Comparison of ENCODE assay signal across 15 cellular contexts in the genomic region with DNA sequence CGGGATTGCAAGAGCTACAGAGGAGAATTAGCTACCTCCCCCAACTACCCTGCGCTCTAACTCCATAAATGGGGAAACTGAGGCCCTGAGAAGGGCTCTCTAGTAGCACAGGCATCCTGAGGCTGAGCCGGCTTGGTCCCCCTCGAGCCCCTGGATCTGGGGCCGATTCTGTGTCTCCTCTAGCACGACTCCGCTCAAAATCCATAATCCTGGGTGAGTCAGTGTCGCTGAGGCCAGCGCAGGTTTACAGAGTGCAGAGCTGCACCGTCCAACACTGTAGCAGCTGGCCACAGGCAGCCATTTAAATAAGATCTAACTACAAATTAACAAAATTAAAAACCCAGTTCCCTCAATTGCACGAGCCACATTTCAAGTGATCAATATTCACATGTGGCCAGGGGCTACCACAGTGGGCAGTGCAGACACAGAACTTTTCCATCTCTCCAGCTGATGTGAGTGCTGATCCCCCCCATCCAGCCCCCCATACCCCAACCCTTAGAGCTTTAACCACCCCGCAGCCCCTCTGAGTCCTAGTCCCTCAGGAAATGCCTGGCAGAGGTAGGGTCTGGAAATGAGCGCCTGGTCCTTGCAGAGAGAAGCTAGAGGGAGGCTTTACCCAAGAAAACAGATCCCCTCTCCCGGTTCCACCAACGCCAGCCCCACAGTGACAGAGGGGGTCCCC. TPM values are rescaled to one million over a fixed set of nuclear protein-coding genes. Genes with fewer than 3 reads are reported as not detected.
DNase-seq lines count a peak whose midpoint lies in the region; ATAC-seq and TF ChIP-seq lines count a peak whose summit lies in the region.
"Had no signal": no experiment of that assay in that cellular context is flagged by ENCODE, and none has a peak within 500 bp of the region (broad histone marks: within the 10 kb centered on the region; RNA-seq: fewer than 3 reads in every experiment).

No MANE protein-coding gene starts in this region.

- peak overlapping the region in 10 of 12 donors; percentile 1 to 84 (median 64) for H3K4me3 ChIP-seq in heart left ventricle
- H3K4me3 ChIP-seq in esophagus muscularis mucosa = peak overlapping the region in 3 of 4 donors; percentile 23 to 60 (median 34)
- peak overlapping the region in 1 of 59 donors; percentile 39 for H3K4me3 ChIP-seq in dorsolateral prefrontal cortex

- H3K4me1 ChIP-seq in heart left ventricle (peaks cover 0 to 80% (median 41%) of the 10 kb centered on the region in 12 donors), esophagus muscularis mucosa (peaks cover 36 to 55% (median 52%) of the 10 kb centered on the region in 4 donors)

- peak overlapping the region in 7 of 10 donors; percentile 13 to 86 (median 61) for H3K4me3 Mint-ChIP-seq in naive thymus-derived CD8-positive, alpha-beta T cell

- H3K36me3 ChIP-seq in heart left ventricle (peaks cover 0 to 32% (median 7%) of the 10 kb centered on the region in 9 donors), esophagus muscularis mucosa (peaks cover 0 to 30% (median 0%) of the 10 kb centered on the region in 4 donors)

- H3K27ac ChIP-seq in heart left ventricle (peak overlapping the region; percentile 8 to 98 (median 68)), esophagus muscularis mucosa (replicated peaks in 1 of 4) (peak overlapping the region; percentile 12 to 59 (median 38)), dorsolateral prefrontal cortex (peak overlapping the region in 3 of 59 donors; percentile 15 to 41 (median 31))

- no peak for TF ChIP-seq EP300 in esophagus muscularis mucosa (IDR thresholded peaks at IDR 0.05)

- H3K27me3 ChIP-seq in heart left ventricle = peaks cover 19 to 83% (median 45%) of the 10 kb centered on the region in 9 donors
- H3K27me3 ChIP-seq in esophagus muscularis mucosa = peaks cover 8 to 100% (median 67%) of the 10 kb centered on the region in 4 donors
- peaks cover 5 to 100% (median 84%) of the 10 kb centered on the region in 45 donors for H3K27me3 ChIP-seq in dorsolateral prefrontal cortex

- H3K36me3 Mint-ChIP-seq in naive thymus-derived CD8-positive, alpha-beta T cell = no peaks in the 10 kb centered on the region
- H3K36me3 Mint-ChIP-seq: brain had no signal

- ATAC-seq in heart left ventricle = no peak
- ATAC-seq in left cardiac atrium = no peak
- ATAC-seq in naive thymus-derived CD8-positive, alpha-beta T cell = no peak
- ATAC-seq in HG03139 (IDR thresholded peaks at IDR 0.05; ENCODE audit: unreplicated experiment) = no peak
- ATAC-seq: stimulated activated naive CD8-positive, alpha-beta T cell treated with anti-CD3 and anti-CD28 coated beads, Interleukin-15, Interleukin-2, amounts not matched to agents 100 U/mL and 50 U/mL, for 24 hours had no signal

- 41 to 63% (median 41%) methylated on average over 13 to 15 of the region's 15 CpGs for WGBS in heart left ventricle, 4 donors
- 16% methylated on average over 10 of the region's 15 CpGs for WGBS in esophagus muscularis mucosa

- no peaks in the 10 kb centered on the region for H3K9me3 Mint-ChIP-seq in naive thymus-derived CD8-positive, alpha-beta T cell
- H3K9me3 Mint-ChIP-seq: brain had no signal

- peaks cover 42 to 95% (median 77%) of the 10 kb centered on the region in 5 donors for H3K27me3 Mint-ChIP-seq in naive thymus-derived CD8-positive, alpha-beta T cell

- POLR2A ChIA-PET in naive thymus-derived CD8-positive, alpha-beta T cell (lab: Charles Lee) = interaction anchor here (0.6 kb wide), 2 partner anchors 8 to 626 kb away, joined by 3 to 4 read pairs; no protein-coding TSS in a partner anchor

- intact Hi-C loops in heart left ventricle (cut with DNase I) = loop anchor here in 1 of 10 donors (5.0 kb wide), 2 partner anchors 55 to 90 kb away; no protein-coding TSS in a partner anchor
- intact Hi-C loops in left cardiac atrium (cut with DNase I) = no loop called here
- intact Hi-C loops in esophagus muscularis mucosa (cut with DNase I) = no loop called here
- intact Hi-C loops in dorsolateral prefrontal cortex (cut with DNase I) = no loop called here

- TF ChIP-seq POLR2A in heart left ventricle (IDR thresholded peaks at IDR 0.05) = no peak
- no peak for TF ChIP-seq POLR2A in esophagus muscularis mucosa (IDR thresholded peaks at IDR 0.05; ENCODE audit: low read depth)

- TF ChIP-seq CTCF in heart left ventricle (IDR thresholded peaks at IDR 0.05) (no peak), esophagus muscularis mucosa (IDR thresholded peaks at IDR 0.05) (no peak), GM10266 (IDR thresholded peaks at IDR 0.05; ENCODE audit: control insufficient read depth, insufficient read depth, low read depth, missing control alignments) (no peak), dorsolateral prefrontal cortex (IDR thresholded peaks at IDR 0.05 in 54 of 56, conservative IDR thresholded peaks at IDR 0.05 in 2 of 56; ENCODE audit: low read depth in 1 of 56, partially characterized antibody in 56 of 56) (no peak)

- no peaks in the 10 kb centered on the region for H3K9me3 ChIP-seq in heart left ventricle
- no peaks in the 10 kb centered on the region for H3K9me3 ChIP-seq in esophagus muscularis mucosa

- H3K27ac Mint-ChIP-seq in naive thymus-derived CD8-positive, alpha-beta T cell = no peak overlapping the region

- peaks cover 14 to 43% (median 25%) of the 10 kb centered on the region in 4 donors for H3K4me1 Mint-ChIP-seq in naive thymus-derived CD8-positive, alpha-beta T cell

- DNase-seq in heart left ventricle (peak in 2 of 5 donors; percentile 18 to 47), left cardiac atrium (no peak), esophagus muscularis mucosa (ENCODE audit: extremely low spot score) (no peak), GM10266 (ENCODE audit: extremely low spot score) (no peak), dorsolateral prefrontal cortex (no peak)
- no peak for DNase-seq in naive thymus-derived CD8-positive, alpha-beta T cell
- DNase-seq in activated CD4-positive, alpha-beta T cell treated with anti-CD3 and anti-CD28 coated beads for 1 hour = no peak
- DNase-seq: activated CD4-positive, CD25-positive, alpha-beta regulatory T cell; activated T-cell treated with anti-CD3 and anti-CD28 coated beads, Interleukin-2, amount 50 U/mL, for 1 hour; NCI-H1417 treated with DMSO at 0.1 percent for 48 hours; stimulated activated CD4-positive, alpha-beta T cell treated with anti-CD3 and anti-CD28 coated beads, Interleukin-1b, Interleukin-23, amount 100 ng/mL, for 48 hours; stimulated activated naive CD8-positive, alpha-beta T cell treated with anti-CD3 and anti-CD28 coated beads, Interleukin-15, Interleukin-2, amounts not matched to agents 100 U/mL and 50 U/mL, for 24 hours had no signal

RNA-seq across cellular contexts. Expression of a gene that starts 10.7 kb away (rescaled TPM):
- 10 to 100 TPM in 7 of 9 donors, 1 to 10 TPM in 2; 6.0 to 30.7 (median 12.3) TPM for total RNA-seq in heart left ventricle
- 10 to 100 TPM; 16.8 to 18.2 TPM for polyA plus RNA-seq in heart left ventricle
- total RNA-seq in left cardiac atrium = 10 to 100 TPM in 1 of 2 donors, 1 to 10 TPM in 1; 8.9 to 23.8 TPM
- total RNA-seq in esophagus muscularis mucosa = 10 to 100 TPM in 3 of 4 donors, 1 to 10 TPM in 1; 10.0 to 16.9 (median 13.4) TPM
- total RNA-seq in naive thymus-derived CD8-positive, alpha-beta T cell = not detected
- not detected for polyA plus RNA-seq in naive thymus-derived CD8-positive, alpha-beta T cell
- total RNA-seq in dorsolateral prefrontal cortex = 10 to 100 TPM in 4 of 120 experiments, 1 to 10 TPM in 115, under 1 TPM in 1; 0.98 to 13.1 (median 4.3) TPM

RNA-seq across cellular contexts. Expression of a gene that starts 15.6 kb away (rescaled TPM):
- not detected for total RNA-seq in heart left ventricle
- not detected for polyA plus RNA-seq in heart left ventricle
- total RNA-seq in left cardiac atrium = not detected
- not detected for total RNA-seq in esophagus muscularis mucosa
- total RNA-seq in naive thymus-derived CD8-positive, alpha-beta T cell = not detected
- polyA plus RNA-seq in naive thymus-derived CD8-positive, alpha-beta T cell = not detected
- total RNA-seq in dorsolateral prefrontal cortex = not detected
- total RNA-seq: Daoy had no signal
